ENCODE assay signal across 12 cellular contexts in the genomic region with DNA sequence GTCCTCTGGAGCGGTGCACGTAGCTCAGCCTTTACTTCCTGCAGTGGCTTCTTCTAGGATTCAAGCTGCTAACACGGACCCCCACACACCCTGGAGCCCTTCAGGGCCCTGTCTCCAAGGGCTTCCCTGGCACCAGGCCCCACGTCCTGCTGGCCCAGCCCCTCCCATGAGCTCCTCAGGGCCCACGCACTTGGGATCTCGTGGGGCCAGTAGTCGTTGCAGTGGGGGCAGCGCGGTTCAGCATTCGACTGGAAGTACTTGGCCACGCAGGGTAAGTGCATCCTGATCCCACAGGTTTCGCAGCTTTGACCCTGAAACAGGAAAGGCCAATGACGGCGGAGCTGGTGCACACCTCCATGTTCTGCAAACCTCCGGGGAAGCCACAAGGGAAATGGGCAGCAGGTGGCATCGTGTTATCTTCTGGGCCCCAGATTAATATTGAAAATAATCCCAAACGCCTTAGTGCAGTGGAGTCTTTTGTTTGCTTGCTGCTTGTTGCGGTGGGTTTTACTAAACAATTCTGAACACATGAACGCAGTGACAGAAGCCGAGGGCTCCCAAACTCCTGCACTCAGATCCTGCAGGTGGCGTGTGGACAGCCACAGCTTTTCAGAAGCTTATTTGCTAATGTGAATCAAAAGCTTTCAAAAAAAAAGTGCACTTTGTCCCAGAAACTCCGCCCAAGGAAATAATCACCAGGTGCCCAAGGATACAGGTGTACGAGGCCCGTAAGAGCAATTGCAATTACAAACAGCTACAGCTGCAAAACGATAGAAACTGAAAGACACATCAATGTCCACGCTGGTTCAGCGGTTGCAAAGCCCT. TPM values are rescaled to one million over a fixed set of nuclear protein-coding genes. Genes with fewer than 3 reads are reported as not detected.
DNase-seq lines count a peak whose midpoint lies in the region; ATAC-seq, FAIRE-seq and TF ChIP-seq lines count a peak whose summit lies in the region.
"Had no signal": no experiment of that assay in that cellular context is flagged by ENCODE, and none has a peak within 500 bp of the region (broad histone marks: within the 10 kb centered on the region; RNA-seq: fewer than 3 reads in every experiment).

No MANE protein-coding gene starts in this region.

- ATAC-seq in activated CD8-positive, alpha-beta memory T cell treated with anti-CD3 and anti-CD28 coated beads, Interleukin-2, amount 10 ng/mL, durations not matched to agents 7 days and 5 days: no peak
- ATAC-seq in stimulated activated effector memory CD8-positive, alpha-beta T cell treated with anti-CD3 and anti-CD28 coated beads, Interleukin-12 subunit alpha, Interleukin-12 subunit beta, amount 100 ng/mL, for 72 hours: no peak
- ATAC-seq in GM21367 (IDR thresholded peaks at IDR 0.05; ENCODE audit: unreplicated experiment) (no peak), GM21423 (IDR thresholded peaks at IDR 0.05; ENCODE audit: unreplicated experiment) (no peak)

- H3K27ac Mint-ChIP-seq in activated CD8-positive, alpha-beta memory T cell treated with anti-CD3 and anti-CD28 coated beads, Interleukin-2, amount 10 ng/mL, durations not matched to agents 7 days and 5 days: peak overlapping the region; percentile 77
- H3K27ac Mint-ChIP-seq in stimulated activated effector memory CD8-positive, alpha-beta T cell treated with anti-CD3 and anti-CD28 coated beads, Interleukin-12 subunit alpha, Interleukin-12 subunit beta, amount 100 ng/mL, for 72 hours: peak overlapping the region; percentile 69

- H3K36me3 ChIP-seq in bronchial epithelial cell (ENCODE audit: control insufficient read depth, insufficient read depth, low read length): peaks cover 9% of the 10 kb centered on the region

- H3K27me3 Mint-ChIP-seq in activated CD8-positive, alpha-beta memory T cell treated with anti-CD3 and anti-CD28 coated beads, Interleukin-2, amount 10 ng/mL, durations not matched to agents 7 days and 5 days: no peaks in the 10 kb centered on the region

- no peak for FAIRE-seq in bronchial epithelial cell (lab: Jason Lieb, UNC)
- FAIRE-seq: urothelium cell line had no signal

- H3K36me3 Mint-ChIP-seq in activated CD8-positive, alpha-beta memory T cell treated with anti-CD3 and anti-CD28 coated beads, Interleukin-2, amount 10 ng/mL, durations not matched to agents 7 days and 5 days: peaks cover 11% of the 10 kb centered on the region
- peaks cover 49% of the 10 kb centered on the region for H3K36me3 Mint-ChIP-seq in stimulated activated effector memory CD8-positive, alpha-beta T cell treated with anti-CD3 and anti-CD28 coated beads, Interleukin-12 subunit alpha, Interleukin-12 subunit beta, amount 100 ng/mL, for 72 hours

- no peaks in the 10 kb centered on the region for H3K27me3 ChIP-seq in bronchial epithelial cell (ENCODE audit: control insufficient read depth, insufficient read depth, low read length)
- H3K27me3 ChIP-seq: esophagus squamous epithelium had no signal

- H3K4me3 ChIP-seq in bronchial epithelial cell (ENCODE audit: low read depth, low read length): no peak overlapping the region
- H3K4me3 ChIP-seq: esophagus squamous epithelium, PC-9 had no signal

- H3K9me3 Mint-ChIP-seq in activated CD8-positive, alpha-beta memory T cell treated with anti-CD3 and anti-CD28 coated beads, Interleukin-2, amount 10 ng/mL, durations not matched to agents 7 days and 5 days (ENCODE audit: low read depth): no peaks in the 10 kb centered on the region
- H3K9me3 Mint-ChIP-seq in stimulated activated effector memory CD8-positive, alpha-beta T cell treated with anti-CD3 and anti-CD28 coated beads, Interleukin-12 subunit alpha, Interleukin-12 subunit beta, amount 100 ng/mL, for 72 hours: no peaks in the 10 kb centered on the region

- no peak overlapping the region for H3K4me3 Mint-ChIP-seq in activated CD8-positive, alpha-beta memory T cell treated with anti-CD3 and anti-CD28 coated beads, Interleukin-2, amount 10 ng/mL, durations not matched to agents 7 days and 5 days
- no peak overlapping the region for H3K4me3 Mint-ChIP-seq in stimulated activated effector memory CD8-positive, alpha-beta T cell treated with anti-CD3 and anti-CD28 coated beads, Interleukin-12 subunit alpha, Interleukin-12 subunit beta, amount 100 ng/mL, for 72 hours

- peaks cover 41% of the 10 kb centered on the region for H3K4me1 Mint-ChIP-seq in activated CD8-positive, alpha-beta memory T cell treated with anti-CD3 and anti-CD28 coated beads, Interleukin-2, amount 10 ng/mL, durations not matched to agents 7 days and 5 days
- H3K4me1 Mint-ChIP-seq in stimulated activated effector memory CD8-positive, alpha-beta T cell treated with anti-CD3 and anti-CD28 coated beads, Interleukin-12 subunit alpha, Interleukin-12 subunit beta, amount 100 ng/mL, for 72 hours: peaks cover 32% of the 10 kb centered on the region

- TF ChIP-seq CTCF in bronchial epithelial cell (IDR thresholded peaks at IDR 0.05; ENCODE audit: insufficient read depth, low read length, severe bottlenecking): peak; percentile 5

- DNase-seq in activated CD8-positive, alpha-beta memory T cell treated with anti-CD3 and anti-CD28 coated beads, Interleukin-2, amount 10 ng/mL, durations not matched to agents 7 days and 5 days: no peak
- no peak for DNase-seq in activated CD8-positive, alpha-beta memory T cell treated with anti-CD3 and anti-CD28 coated beads for 24 hours
- DNase-seq in NCI-H2171 treated with DMSO at 0.1 percent for 48 hours (lab: John Stamatoyannopoulos, UW) (peak; percentile 68), bronchial epithelial cell (ENCODE audit: low read depth) (no peak), NCI-H187 treated with DMSO at 0.1 percent for 48 hours (lab: John Stamatoyannopoulos, UW) (no peak)
- no peak for DNase-seq in stimulated activated effector memory CD8-positive, alpha-beta T cell treated with anti-CD3 and anti-CD28 coated beads, Interleukin-12 subunit alpha, Interleukin-12 subunit beta, amount 100 ng/mL, for 72 hours (ENCODE audit: low spot score in 2 of 2)
- DNase-seq: esophagus squamous epithelium, occipital lobe, PC-9 had no signal

- CTCF ChIA-PET in activated CD8-positive, alpha-beta memory T cell treated with anti-CD3 and anti-CD28 coated beads, Interleukin-2, amount 10 ng/mL, durations not matched to agents 7 days and 5 days (lab: Charles Lee): interaction anchor here (0.9 to 8.1 kb wide), 7 partner anchors 9 to 242 kb away, joined by 3 to 64 read pairs (median 8); no protein-coding TSS in a partner anchor

RNA-seq across cellular contexts. Expression of a gene that starts 22.4 kb away (rescaled TPM):
- 10 to 100 TPM; 14.8 to 18.2 TPM for total RNA-seq in activated CD8-positive, alpha-beta memory T cell treated with anti-CD3 and anti-CD28 coated beads, Interleukin-2, amount 10 ng/mL, durations not matched to agents 7 days and 5 days
- total RNA-seq in bronchial epithelial cell: 1.7 and 1.8 TPM in 2 replicates

RNA-seq across cellular contexts. Expression of a gene that starts 42.8 kb away (rescaled TPM):
- 10 to 100 TPM; 75.9 to 94.0 TPM for total RNA-seq in activated CD8-positive, alpha-beta memory T cell treated with anti-CD3 and anti-CD28 coated beads, Interleukin-2, amount 10 ng/mL, durations not matched to agents 7 days and 5 days
- total RNA-seq in bronchial epithelial cell: 107 and 111 TPM in 2 replicates
